In genomic region chr6:12361042-12361765, GRCh38 we compare ENCODE assay signal across 25 cellular contexts.
"Had no signal": no experiment of that assay in that cellular context is flagged by ENCODE, and none has a peak within 500 bp of the region (broad histone marks: within the 10 kb centered on the region; RNA-seq: fewer than 3 reads in every experiment).

No MANE protein-coding gene starts in this region.

- FAIRE-seq: endometrium had no signal

- H3K4me1 ChIP-seq: esophagus muscularis mucosa, gastrocnemius medialis, psoas muscle, testis, tibial nerve, upper lobe of right lung, vagina had no signal

- DNase-seq: cortex of kidney; dorsolateral prefrontal cortex; effector CD8-positive, alpha-beta T cell; gastrocnemius medialis; left cardiac atrium; left ventricle myocardium inferior; lower lobe of right lung; naive thymus-derived CD4-positive, alpha-beta T cell; nephron progenitor cell; psoas muscle; retina; spleen; stimulated activated CD4-positive, alpha-beta T cell treated with anti-CD3 and anti-CD28 coated beads, Interleukin-15, amount 100 ng/mL, for 24 hours; stimulated activated CD4-positive, alpha-beta T cell treated with anti-CD3 and anti-CD28 coated beads, Interleukin-1b, Interleukin-23, amount 100 ng/mL, for 48 hours; stimulated activated CD4-positive, alpha-beta T cell treated with anti-CD3 and anti-CD28 coated beads, Interleukin-4, amount 100 ng/mL, for 24 hours; testis; upper lobe of right lung had no signal

- H3K36me3 ChIP-seq: esophagus muscularis mucosa, gastrocnemius medialis, left ventricle myocardium inferior, lower lobe of right lung, neutrophil, spleen, tibial nerve, upper lobe of right lung, vagina had no signal

- H3K9me3 ChIP-seq: esophagus muscularis mucosa, gastrocnemius medialis, left ventricle myocardium inferior, lower lobe of right lung, neutrophil, psoas muscle, spleen, testis, tibial nerve, upper lobe of right lung, vagina had no signal

- H3K27ac ChIP-seq: dorsolateral prefrontal cortex, epithelial cell of prostate, esophagus muscularis mucosa, gastrocnemius medialis, left ventricle myocardium inferior, lower lobe of right lung, neutrophil, psoas muscle, spleen, testis, tibial nerve, upper lobe of right lung, vagina had no signal

- H3K4me3 ChIP-seq: dorsolateral prefrontal cortex, esophagus muscularis mucosa, gastrocnemius medialis, left ventricle myocardium inferior, lower lobe of right lung, psoas muscle, spleen, testis, tibial nerve, upper lobe of right lung, vagina had no signal

- H3K27me3 ChIP-seq: esophagus muscularis mucosa, gastrocnemius medialis, neutrophil, spleen, testis, tibial nerve, upper lobe of right lung, vagina had no signal

- ATAC-seq: gastrocnemius medialis; left cardiac atrium; lower lobe of right lung; naive thymus-derived CD4-positive, alpha-beta T cell; psoas muscle; sciatic nerve; stimulated activated memory B cell treated with anti-CD40 and anti-IgM and Interleukin-4, amounts not matched to agents 10 μg/mL and 1 μg/mL and 100 μg/mL, for 72 hours; upper lobe of right lung had no signal
